In the genomic region with DNA sequence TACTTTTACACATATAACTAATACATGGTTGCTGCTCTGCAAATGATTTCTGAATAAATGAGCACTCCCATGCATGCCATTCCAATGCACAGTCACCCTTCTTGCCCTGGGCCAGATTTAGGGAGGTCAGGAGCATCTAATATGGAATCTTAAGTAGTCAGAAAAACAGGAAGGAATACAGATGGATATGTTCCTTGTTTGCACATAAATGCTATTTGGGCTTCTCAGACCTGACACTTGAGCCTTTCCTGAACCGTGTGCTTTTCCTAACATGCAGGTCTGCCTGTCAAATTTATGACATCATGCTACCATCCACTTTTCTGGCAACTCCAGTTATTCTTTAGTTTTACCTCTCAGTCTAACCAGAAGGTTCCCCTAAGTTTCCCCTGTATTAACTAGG, we compare ENCODE assay signal across 20 cellular contexts.
DNase-seq lines count a peak whose midpoint lies in the region; ATAC-seq, FAIRE-seq and TF ChIP-seq lines count a peak whose summit lies in the region.
"Had no signal": no experiment of that assay in that cellular context is flagged by ENCODE, and none has a peak within 500 bp of the region (broad histone marks: within the 10 kb centered on the region; RNA-seq: fewer than 3 reads in every experiment).

No MANE protein-coding gene starts in this region.

- H3K4me3 ChIP-seq in IMR-90 (ENCODE audit: insufficient read depth, low read depth, low read length) (no peak overlapping the region), endothelial cell of umbilical vein (replicated peaks in 1 of 3; ENCODE audit: insufficient read depth in 1 of 3, low read depth in 1 of 3, low read length in 3 of 3) (no peak overlapping the region), brain microvascular endothelial cell (ENCODE audit: low read depth, low read length) (no peak overlapping the region), esophagus muscularis mucosa (no peak overlapping the region)
- H3K4me3 ChIP-seq: K562, MG63 had no signal

- no peaks in the 10 kb centered on the region for H4K20me1 ChIP-seq in IMR-90 (ENCODE audit: insufficient read depth, low read length)
- H4K20me1 ChIP-seq in endothelial cell of umbilical vein (replicated peaks; ENCODE audit: control insufficient read depth, extremely low read depth, insufficient read depth, low read length), result no peaks in the 10 kb centered on the region

- peaks cover 61% of the 10 kb centered on the region for H3K4me1 Mint-ChIP-seq in osteocyte (ENCODE audit: unreplicated experiment)

- peak overlapping the region; percentile 54 for H3K27ac Mint-ChIP-seq in osteocyte (ENCODE audit: unreplicated experiment)
- H3K27ac Mint-ChIP-seq: activated T-helper 1 cell treated with anti-CD3 and anti-CD28 coated beads, Interleukin-12 subunit alpha, Interleukin-12 subunit beta, Interleukin-2, Interleukin-4 antibody, amounts not matched to agents 30 ng/mL and 10 ng/mL and 1 ng/mL, durations not matched to agents 14 hours and 24 hours and 36 hours; dendritic cell treated with granulocyte-macrophage colony-stimulating factor and Interleukin-4, amounts not matched to agents 40 ng/mL and 50 ng/mL, for 4 days; stimulated activated effector memory CD8-positive, alpha-beta T cell treated with anti-CD3 and anti-CD28 coated beads, Interleukin-12 subunit alpha, Interleukin-12 subunit beta, amount 100 ng/mL, for 72 hours had no signal

- peak overlapping the region in 1 of 2 experiments; percentile 48; a peak in 3 of 4 replicates for H4K8ac ChIP-seq in IMR-90 (ENCODE audit: low read depth in 2 of 2, low read length in 2 of 2)

- peak overlapping the region; percentile 56 for H2BK5ac ChIP-seq in IMR-90 (ENCODE audit: low read depth, low read length, poor library complexity, severe bottlenecking)

- peaks cover 14 to 43% of the 10 kb centered on the region in 2 experiments for H3K79me1 ChIP-seq in IMR-90 (ENCODE audit: low read depth in 1 of 2, low read length in 2 of 2)

- peaks cover 37% of the 10 kb centered on the region for H3K4me1 ChIP-seq in IMR-90 (ENCODE audit: control insufficient read depth, insufficient read depth, low read length)
- H3K4me1 ChIP-seq in endothelial cell of umbilical vein (ENCODE audit: control insufficient read depth, extremely low read depth, insufficient read depth, low read length), result peaks cover 22% of the 10 kb centered on the region
- H3K4me1 ChIP-seq in esophagus muscularis mucosa, result peaks cover 7 to 75% (median 62%) of the 10 kb centered on the region in 4 donors

- TF ChIP-seq POLR2A in IMR-90 (IDR thresholded peaks at IDR 0.05; ENCODE audit: low read depth, low read length), result no peak
- no peak for TF ChIP-seq POLR2A in endothelial cell of umbilical vein (IDR thresholded peaks at IDR 0.05; ENCODE audit: low read depth, low read length)
- TF ChIP-seq POLR2A in esophagus muscularis mucosa (IDR thresholded peaks at IDR 0.05; ENCODE audit: low read depth), result no peak

- no peak overlapping the region for H3K4me2 ChIP-seq in IMR-90 (ENCODE audit: low read depth, low read length)
- H3K4me2 ChIP-seq in endothelial cell of umbilical vein (ENCODE audit: insufficient read depth, low read length), result no peak overlapping the region

- no peak for TF ChIP-seq EP300 in esophagus muscularis mucosa (IDR thresholded peaks at IDR 0.05)

- H2BK15ac ChIP-seq in IMR-90 (ENCODE audit: low read depth, low read length), result peak overlapping the region; percentile 59; the same call in 1 of the 3 replicates

- H3K56ac ChIP-seq in IMR-90 (ENCODE audit: extremely low read depth, insufficient read depth, low read length), result no peak overlapping the region

- H3K27ac ChIP-seq in IMR-90 (ENCODE audit: insufficient read depth, low read length), result no peak overlapping the region
- H3K27ac ChIP-seq in endothelial cell of umbilical vein (ENCODE audit: insufficient read depth, low read depth, low read length), result no peak overlapping the region
- H3K27ac ChIP-seq in brain microvascular endothelial cell, result no peak overlapping the region
- peak overlapping the region in 1 of 4 donors; percentile 15 for H3K27ac ChIP-seq in esophagus muscularis mucosa (replicated peaks in 1 of 4)

- FAIRE-seq in endothelial cell of umbilical vein (lab: Jason Lieb, UNC), result peak; percentile 33
- FAIRE-seq: K562 had no signal

- dilution Hi-C loops in IMR-90 (cut with HindIII; ENCODE audit: low sequenced_read_pairs, unreplicated experiment), result no loop called here
- dilution Hi-C loops in endothelial cell of umbilical vein (cut with MboI; ENCODE audit: extremely low pct_ligation_motif_present, low sequenced_read_pairs), result no loop called here

- H3K9me1 ChIP-seq in IMR-90 (ENCODE audit: insufficient read depth, low read length) (peaks cover 18% of the 10 kb centered on the region), endothelial cell of umbilical vein (replicated peaks; ENCODE audit: control insufficient read depth, extremely low read depth, insufficient read depth, low read length) (no peaks in the 10 kb centered on the region)

- H4K91ac ChIP-seq in IMR-90 (ENCODE audit: insufficient read depth, low read depth, low read length), result peak overlapping the region; percentile 67; the same call in 1 of the 2 replicates

- no peak overlapping the region for H2AFZ ChIP-seq in IMR-90 (replicated peaks; ENCODE audit: low read length, poor library complexity)
- H2AFZ ChIP-seq in endothelial cell of umbilical vein (ENCODE audit: low read depth, low read length), result no peak overlapping the region

- H2BK120ac ChIP-seq in IMR-90 (ENCODE audit: low read depth, low read length), result peak overlapping the region; percentile 73; the same call in 1 of the 2 replicates

- 0 out of 2 replicates have a peak overlapping the region, but pooled peaks have one; percentile 7 for H4K5ac ChIP-seq in IMR-90 (ENCODE audit: low read depth, low read length)

- intact Hi-C loops in IMR-90 (cut with micrococcal nuclease), result loop anchor here (5.0 kb wide), 1 partner anchor 54 kb away; no protein-coding TSS in a partner anchor
- intact Hi-C loops in endothelial cell of umbilical vein (cut with micrococcal nuclease), result loop anchor here (2.0 kb wide), 1 partner anchor 17 kb away; no protein-coding TSS in a partner anchor
- intact Hi-C loops in esophagus muscularis mucosa (cut with DNase I), result loop anchor here (5.0 kb wide), 1 partner anchor 69 kb away; a partner anchor contains a TSS

- H3K14ac ChIP-seq in IMR-90 (replicated peaks; ENCODE audit: low read depth, low read length), result peak overlapping the region; percentile 77

- CTCF ChIA-PET in IMR-90 (lab: Yijun Ruan, JAX) (interaction anchor here (0.9 to 1.4 kb wide), 2 partner anchors 11 to 40 kb away, joined by 3 read pairs; no protein-coding TSS in a partner anchor), endothelial cell of umbilical vein (lab: Charles Lee) (interaction anchor here (1.2 to 1.7 kb wide), 2 partner anchors 13 to 31 kb away, joined by 3 to 5 read pairs; no protein-coding TSS in a partner anchor)

- H3K4ac ChIP-seq in IMR-90 (ENCODE audit: low read depth, low read length), result peak overlapping the region; percentile 63

- H3K36me3 Mint-ChIP-seq in osteocyte (ENCODE audit: unreplicated experiment), result no peaks in the 10 kb centered on the region
- H3K36me3 Mint-ChIP-seq: stimulated activated effector memory CD8-positive, alpha-beta T cell treated with anti-CD3 and anti-CD28 coated beads, Interleukin-12 subunit alpha, Interleukin-12 subunit beta, amount 100 ng/mL, for 72 hours had no signal

- peak overlapping the region; percentile 57 for H2BK20ac ChIP-seq in IMR-90 (ENCODE audit: low read depth, low read length)

- no peaks in the 10 kb centered on the region for H3K36me3 ChIP-seq in IMR-90 (ENCODE audit: control insufficient read depth, insufficient read depth, low read length)
- H3K36me3 ChIP-seq in endothelial cell of umbilical vein (ENCODE audit: control insufficient read depth in 2 of 2, extremely low read depth in 1 of 2, insufficient read depth in 2 of 2, low read length in 2 of 2), result no peaks in the 10 kb centered on the region
- no peaks in the 10 kb centered on the region for H3K36me3 ChIP-seq in brain microvascular endothelial cell (replicated peaks)
- H3K36me3 ChIP-seq in esophagus muscularis mucosa, result no peaks in the 10 kb centered on the region
- H3K36me3 ChIP-seq: MG63 had no signal

- peak overlapping the region; percentile 49; the same call in 1 of the 2 replicates for H3K23ac ChIP-seq in IMR-90 (ENCODE audit: low read depth, low read length)

- H3K9me3 Mint-ChIP-seq in osteocyte (ENCODE audit: unreplicated experiment), result peaks cover 5% of the 10 kb centered on the region
- H3K9me3 Mint-ChIP-seq: activated T-helper 1 cell treated with anti-CD3 and anti-CD28 coated beads, Interleukin-12 subunit alpha, Interleukin-12 subunit beta, Interleukin-2, Interleukin-4 antibody, amounts not matched to agents 30 ng/mL and 10 ng/mL and 1 ng/mL, durations not matched to agents 14 hours and 24 hours and 36 hours; dendritic cell treated with granulocyte-macrophage colony-stimulating factor and Interleukin-4, amounts not matched to agents 40 ng/mL and 50 ng/mL, for 4 days; stimulated activated effector memory CD8-positive, alpha-beta T cell treated with anti-CD3 and anti-CD28 coated beads, Interleukin-12 subunit alpha, Interleukin-12 subunit beta, amount 100 ng/mL, for 72 hours had no signal

- in situ Hi-C loops in IMR-90 (cut with MboI; ENCODE audit: low sequenced_read_pairs) (no loop called here), brain microvascular endothelial cell (cut with HindIII; ENCODE audit: low pct_ligation_motif_present, low sequenced_read_pairs) (no loop called here)

- H2AK5ac ChIP-seq in IMR-90 (ENCODE audit: low read depth, low read length), result peak overlapping the region; percentile 22; the same call in 1 of the 2 replicates

- no peak for TF ChIP-seq CTCF in IMR-90 (conservative IDR thresholded peaks at IDR 0.05; ENCODE audit: low read depth, low read length)
- no peak for TF ChIP-seq CTCF in endothelial cell of umbilical vein (IDR thresholded peaks at IDR 0.05; ENCODE audit: extremely low read depth in 1 of 2, insufficient read depth in 1 of 2, low read depth in 1 of 2, low read length in 2 of 2)
- no peak for TF ChIP-seq CTCF in osteocyte (IDR thresholded peaks at IDR 0.05)
- TF ChIP-seq CTCF in brain microvascular endothelial cell (IDR thresholded peaks at IDR 0.05; ENCODE audit: low read depth, low read length, missing control alignments), result no peak
- TF ChIP-seq CTCF in esophagus muscularis mucosa (IDR thresholded peaks at IDR 0.05), result no peak

- H2AK9ac ChIP-seq in IMR-90 (replicated peaks; ENCODE audit: low read depth, low read length, poor library complexity), result no peak overlapping the region

- H3K4me3 Mint-ChIP-seq in osteocyte (ENCODE audit: unreplicated experiment), result no peak overlapping the region
- H3K4me3 Mint-ChIP-seq: activated T-helper 1 cell treated with anti-CD3 and anti-CD28 coated beads, Interleukin-12 subunit alpha, Interleukin-12 subunit beta, Interleukin-2, Interleukin-4 antibody, amounts not matched to agents 30 ng/mL and 10 ng/mL and 1 ng/mL, durations not matched to agents 14 hours and 24 hours and 36 hours; dendritic cell treated with granulocyte-macrophage colony-stimulating factor and Interleukin-4, amounts not matched to agents 40 ng/mL and 50 ng/mL, for 4 days; stimulated activated effector memory CD8-positive, alpha-beta T cell treated with anti-CD3 and anti-CD28 coated beads, Interleukin-12 subunit alpha, Interleukin-12 subunit beta, amount 100 ng/mL, for 72 hours had no signal

- no TSS peak for BruUV-seq in IMR-90 (replicated peaks; lab: Mats Ljungman, UMichigan)
- no TSS peak for BruUV-seq in endothelial cell of umbilical vein (replicated peaks; lab: Mats Ljungman, UMichigan)

- POLR2A ChIA-PET in IMR-90 (lab: Charles Lee; ENCODE audit: unreplicated experiment) (interaction anchor here (0.6 kb wide), 1 partner anchor 716 kb away, joined by 6 read pairs; no protein-coding TSS in a partner anchor), endothelial cell of umbilical vein (lab: Charles Lee) (no interaction called here)

- ATAC-seq in IMR-90 (ENCODE audit: low read depth), result 0 out of 2 replicates have a peak, but pooled peaks have one; percentile 6
- ATAC-seq: HCT116; K562; stimulated activated effector memory CD8-positive, alpha-beta T cell treated with anti-CD3 and anti-CD28 coated beads, Interleukin-12 subunit alpha, Interleukin-12 subunit beta, amount 100 ng/mL, for 72 hours had no signal

- no CpG with 5 or more reads among the region's 1 CpG for WGBS in IMR-90 (ENCODE audit: extremely low coverage in 2 of 2, insufficient read length in 1 of 2), 2 experiments
- WGBS in esophagus muscularis mucosa, result 36% methylated on average over 1 of the region's 1 CpG

- H3K27me3 ChIP-seq in IMR-90 (ENCODE audit: control insufficient read depth, insufficient read depth, low read length) (no peaks in the 10 kb centered on the region), endothelial cell of umbilical vein (ENCODE audit: control insufficient read depth in 2 of 2, insufficient read depth in 2 of 2, low read length in 2 of 2) (no peaks in the 10 kb centered on the region), brain microvascular endothelial cell (replicated peaks) (no peaks in the 10 kb centered on the region), esophagus muscularis mucosa (no peaks in the 10 kb centered on the region)
- H3K27me3 ChIP-seq: MG63 had no signal

- DNase-seq in EL (peak; percentile 38), IMR-90 (no peak), endothelial cell of umbilical vein (ENCODE audit: low read depth, low spot score) (no peak), osteocyte (ENCODE audit: extremely low spot score, unreplicated experiment) (no peak), ureter (ENCODE audit: low spot score) (no peak), brain microvascular endothelial cell (no peak), esophagus muscularis mucosa (ENCODE audit: extremely low spot score) (no peak)
- DNase-seq: activated naive CD4-positive, alpha-beta T cell treated with anti-CD3 and anti-CD28 coated beads, Interleukin-2, amount 50 U/mL, for 16 hours; aorta; caudate nucleus; head of caudate nucleus; MG63; NCI-H1417 treated with DMSO at 0.1 percent for 48 hours; NCI-H524 treated with DMSO at 0.1 percent for 48 hours; stimulated activated CD4-positive, alpha-beta T cell treated with anti-CD3 and anti-CD28 coated beads, Interleukin-2, amount 100 ng/mL, for 48 hours had no signal

- H3K9me3 ChIP-seq in IMR-90 (ENCODE audit: control insufficient read depth, insufficient read depth, low read length), result no peaks in the 10 kb centered on the region
- no peaks in the 10 kb centered on the region for H3K9me3 ChIP-seq in endothelial cell of umbilical vein (replicated peaks; ENCODE audit: control insufficient read depth, insufficient read depth, low read length)
- H3K9me3 ChIP-seq in esophagus muscularis mucosa, result no peaks in the 10 kb centered on the region
- H3K9me3 ChIP-seq: MG63 had no signal

- H3K9ac ChIP-seq in IMR-90 (ENCODE audit: low read depth, low read length) (peak overlapping the region; percentile 38; the same call in 1 of the 2 replicates), endothelial cell of umbilical vein (replicated peaks; ENCODE audit: extremely low read depth, insufficient read depth, low read length) (no peak overlapping the region)

- TF ChIP-seq RAD21 in IMR-90 (IDR thresholded peaks at IDR 0.05; ENCODE audit: low read length), result no peak

- peak overlapping the region; percentile 16; the same call in 1 of the 2 replicates for H3K18ac ChIP-seq in IMR-90 (ENCODE audit: low read depth, low read length)

- no peaks in the 10 kb centered on the region for H3K27me3 Mint-ChIP-seq in osteocyte (ENCODE audit: unreplicated experiment)
- H3K27me3 Mint-ChIP-seq: dendritic cell treated with granulocyte-macrophage colony-stimulating factor and Interleukin-4, amounts not matched to agents 40 ng/mL and 50 ng/mL, for 4 days had no signal

- peaks cover 9% of the 10 kb centered on the region for H3K79me2 ChIP-seq in endothelial cell of umbilical vein (ENCODE audit: control insufficient read depth, insufficient read depth, low read length)
